9 cellular contexts compared by ENCODE assay signal in genomic region chr13:110116072-110116487, GRCh38.
DNase-seq lines count a peak whose midpoint lies in the region; ATAC-seq and TF ChIP-seq lines count a peak whose summit lies in the region.
"Had no signal": no experiment of that assay in that cellular context is flagged by ENCODE, and none has a peak within 500 bp of the region (broad histone marks: within the 10 kb centered on the region; RNA-seq: fewer than 3 reads in every experiment).

No MANE protein-coding gene starts in this region.

- H3K9me3 ChIP-seq in Karpas-422 (ENCODE audit: low read length): no peaks in the 10 kb centered on the region
- H3K9me3 ChIP-seq in psoas muscle: no peaks in the 10 kb centered on the region

- DNase-seq in 8988T: peak; percentile 78
- DNase-seq in Karpas-422: peak; percentile 66
- peak; percentile 84 for DNase-seq in activated CD8-positive, alpha-beta memory T cell treated with anti-CD3 and anti-CD28 coated beads, Interleukin-2, amount 50 U/mL, for 48 hours
- DNase-seq in fibroblast of the conjunctiva (ENCODE audit: low read depth): peak; percentile 54
- peak; percentile 70 to 80 for DNase-seq in psoas muscle
- no peak for DNase-seq in AML-193 (lab: John Stamatoyannopoulos, UW)

- WGBS in psoas muscle, 3 donors: 17 to 24% (median 20%) methylated on average over 23 of the region's 23 CpGs

- H3K36me3 ChIP-seq in Karpas-422 (ENCODE audit: insufficient read depth, low read length) (no peaks in the 10 kb centered on the region), psoas muscle (ENCODE audit: insufficient read depth in 1 of 2, low read depth in 1 of 2) (no peaks in the 10 kb centered on the region)

- H3K27me3 ChIP-seq in Karpas-422 (ENCODE audit: low read length): no peaks in the 10 kb centered on the region
- no peaks in the 10 kb centered on the region for H3K27me3 ChIP-seq in psoas muscle (ENCODE audit: insufficient read depth in 3 of 3, low read length in 2 of 3)

- ATAC-seq in GM19023 (IDR thresholded peaks at IDR 0.05; ENCODE audit: unreplicated experiment) (peak; percentile 65), psoas muscle (peak; percentile 54 to 76 (median 62))
- no peak for ATAC-seq in stimulated activated memory B cell treated with anti-CD40 and anti-IgM and Interleukin-4, amounts not matched to agents 10 μg/mL and 1 μg/mL and 100 μg/mL, for 72 hours

- no peaks in the 10 kb centered on the region for H3K36me3 Mint-ChIP-seq in stimulated activated memory B cell treated with anti-CD40 and anti-IgM and Interleukin-4, amounts not matched to agents 10 μg/mL and 1 μg/mL and 100 μg/mL, for 72 hours

- no peak overlapping the region for H3K9ac ChIP-seq in Karpas-422 (ENCODE audit: low read length)

- no peak overlapping the region for H3K4me3 Mint-ChIP-seq in stimulated activated memory B cell treated with anti-CD40 and anti-IgM and Interleukin-4, amounts not matched to agents 10 μg/mL and 1 μg/mL and 100 μg/mL, for 72 hours

- H3K4me3 ChIP-seq in Karpas-422 (ENCODE audit: low read length) (no peak overlapping the region), psoas muscle (no peak overlapping the region)

- no peak overlapping the region for H2AFZ ChIP-seq in Karpas-422 (ENCODE audit: low read length)

- peak; percentile 78 for TF ChIP-seq CTCF in psoas muscle (IDR thresholded peaks at IDR 0.05)

- H3K4me1 ChIP-seq in Karpas-422 (ENCODE audit: low read length) (no peaks in the 10 kb centered on the region), psoas muscle (no peaks in the 10 kb centered on the region)

- no peaks in the 10 kb centered on the region for H3K79me2 ChIP-seq in Karpas-422 (ENCODE audit: low read length)

- intact Hi-C loops in psoas muscle (cut with DNase I): loop anchor here in 1 of 2 donors (5.0 kb wide), 2 partner anchors 329 to 1154 kb away; partner anchors contain the start of gene IRS2

- H3K27me3 Mint-ChIP-seq in stimulated activated memory B cell treated with anti-CD40 and anti-IgM and Interleukin-4, amounts not matched to agents 10 μg/mL and 1 μg/mL and 100 μg/mL, for 72 hours: peaks cover 12% of the 10 kb centered on the region

- H3K9me3 Mint-ChIP-seq in stimulated activated memory B cell treated with anti-CD40 and anti-IgM and Interleukin-4, amounts not matched to agents 10 μg/mL and 1 μg/mL and 100 μg/mL, for 72 hours: no peaks in the 10 kb centered on the region

- H3K27ac Mint-ChIP-seq in stimulated activated memory B cell treated with anti-CD40 and anti-IgM and Interleukin-4, amounts not matched to agents 10 μg/mL and 1 μg/mL and 100 μg/mL, for 72 hours: no peak overlapping the region

- no peaks in the 10 kb centered on the region for H4K20me1 ChIP-seq in Karpas-422 (ENCODE audit: insufficient read depth, low read depth, low read length)

- no peak overlapping the region for H3K27ac ChIP-seq in Karpas-422 (ENCODE audit: low read length)
- H3K27ac ChIP-seq in psoas muscle: no peak overlapping the region
- H3K27ac ChIP-seq: epithelial cell of prostate had no signal

- H3K9me2 ChIP-seq in Karpas-422 (replicated peaks; ENCODE audit: insufficient read depth, low read length): no peaks in the 10 kb centered on the region

- no peak overlapping the region for H3K4me2 ChIP-seq in Karpas-422 (ENCODE audit: low read depth, low read length, poor library complexity, severe bottlenecking)

- no peaks in the 10 kb centered on the region for H3K4me1 Mint-ChIP-seq in stimulated activated memory B cell treated with anti-CD40 and anti-IgM and Interleukin-4, amounts not matched to agents 10 μg/mL and 1 μg/mL and 100 μg/mL, for 72 hours

Comparison
In these comparisons a context has a peak if more than half of its experiments do, and no peak if none do; other contexts are left out.
1. DNase-seq: peak in 8988T (single experiment), Karpas-422 (single experiment), activated CD8-positive, alpha-beta memory T cell treated with anti-CD3 and anti-CD28 coated beads, Interleukin-2, amount 50 U/mL, for 48 hours (single experiment), fibroblast of the conjunctiva (single experiment) and psoas muscle (2 of 2); none in AML-193 (0 of 2).